8 cellular contexts compared by ENCODE assay signal in the genomic region with DNA sequence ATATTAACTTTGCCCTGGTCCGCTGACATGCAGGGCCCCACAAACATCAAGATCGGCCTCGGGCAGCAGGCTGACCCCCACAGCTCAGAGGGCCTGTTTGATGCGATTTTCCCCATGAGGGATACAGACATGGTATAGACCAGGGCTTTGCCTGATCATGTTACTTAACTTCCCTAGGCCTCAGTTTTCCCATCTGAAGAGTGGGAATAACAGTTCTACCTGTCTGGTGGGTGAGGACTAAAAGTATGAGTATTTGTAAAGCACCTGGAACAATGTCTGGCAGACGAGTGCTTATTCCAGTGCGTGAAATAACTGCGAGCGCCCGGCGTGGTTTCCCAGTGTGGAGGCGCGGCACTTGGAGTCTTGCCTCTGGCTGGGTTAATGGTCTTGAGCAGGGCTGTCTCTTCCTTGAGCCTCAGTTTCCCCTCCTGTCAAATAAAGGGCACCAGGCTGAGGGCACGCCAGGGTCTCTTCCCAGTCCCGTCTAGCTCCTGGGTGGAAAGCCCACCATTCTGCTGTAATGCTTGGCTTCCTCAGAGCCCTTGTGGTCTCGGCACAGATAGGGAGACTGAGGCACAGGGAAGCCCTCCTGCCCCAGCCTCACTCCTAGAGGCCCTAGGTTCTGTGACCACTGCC.
"Had no signal": no experiment of that assay in that cellular context is flagged by ENCODE, and none has a peak within 500 bp of the region (broad histone marks: within the 10 kb centered on the region; RNA-seq: fewer than 3 reads in every experiment).

No MANE protein-coding gene starts in this region.

- H3K27ac ChIP-seq: GM23248, HL-60 had no signal

- H3K9ac ChIP-seq: GM23248 had no signal

- H3K4me1 ChIP-seq: HAP-1 had no signal

- DNase-seq: GM23248, GOT3, H7, HFFc6, IMR-90 had no signal

- ATAC-seq: HCT116 had no signal

- H2AFZ ChIP-seq: GM23248 had no signal

- H3K4me3 ChIP-seq: GM23248, HAP-1 had no signal
